In genomic region chr3:72797773-72798543, GRCh38 we compare ENCODE assay signal across 9 cellular contexts. TPM values are rescaled to one million over a fixed set of nuclear protein-coding genes. Genes with fewer than 3 reads are reported as not detected.
DNase-seq lines count a peak whose midpoint lies in the region; ATAC-seq and TF ChIP-seq lines count a peak whose summit lies in the region.
"Had no signal": no experiment of that assay in that cellular context is flagged by ENCODE, and none has a peak within 500 bp of the region (broad histone marks: within the 10 kb centered on the region; RNA-seq: fewer than 3 reads in every experiment).

No MANE protein-coding gene starts in this region.

- H3K27me3 ChIP-seq in transverse colon, result no peaks in the 10 kb centered on the region
- H3K27me3 ChIP-seq: ovary had no signal

- no peak for TF ChIP-seq EP300 in transverse colon (IDR thresholded peaks at IDR 0.05; ENCODE audit: low read depth)

- DNase-seq in NCI-H2107 treated with DMSO at 0.1 percent for 48 hours (lab: John Stamatoyannopoulos, UW; ENCODE audit: unreplicated experiment) (peak; percentile 77), NCI-H2107 (lab: John Stamatoyannopoulos, UW) (no peak), left cardiac atrium (peak; percentile 52), transverse colon (peak; percentile 17), germinal center (ENCODE audit: low spot score) (no peak), DMS53 treated with DMSO at 0.1 percent for 48 hours (lab: John Stamatoyannopoulos, UW; ENCODE audit: unreplicated experiment) (no peak)

- no peak overlapping the region for H3K4me3 ChIP-seq in transverse colon
- H3K4me3 ChIP-seq: ovary had no signal

- no peak for TF ChIP-seq POLR2A in transverse colon (IDR thresholded peaks at IDR 0.05)

- H3K4me1 ChIP-seq in transverse colon, result peaks cover 0 to 6% (median 0%) of the 10 kb centered on the region in 4 donors

- no peaks in the 10 kb centered on the region for H3K36me3 ChIP-seq in transverse colon
- H3K36me3 ChIP-seq: ovary had no signal

- in situ Hi-C loops in transverse colon (cut with MboI; ENCODE audit: low pct_ligation_motif_present in 1 of 4, low pct_unique_long_range_greater_than_20kb in 1 of 4, low sequenced_read_pairs in 3 of 4), result no loop called here

- H3K9me3 ChIP-seq in transverse colon, result no peaks in the 10 kb centered on the region
- H3K9me3 ChIP-seq: ovary had no signal

- intact Hi-C loops in left cardiac atrium (cut with DNase I), result no loop called here
- intact Hi-C loops in transverse colon (cut with DNase I; ENCODE audit: low total_unique reads), result no loop called here

- TF ChIP-seq CTCF in transverse colon (IDR thresholded peaks at IDR 0.05), result no peak

- ATAC-seq in SK-N-SH treated with all-trans-retinoic acid at 6 μM for 48 hours, result peak; percentile 83
- ATAC-seq in left cardiac atrium, result peak; percentile 67 to 83
- ATAC-seq in GM21528 (IDR thresholded peaks at IDR 0.05; ENCODE audit: low FRiP score, unreplicated experiment), result no peak

- no peak overlapping the region for H3K27ac ChIP-seq in transverse colon
- H3K27ac ChIP-seq: ovary had no signal

- WGBS in transverse colon (ENCODE audit: low coverage in 1 of 2), 2 donors, result 65 to 69% methylated on average over 12 of the region's 12 CpGs

TF ChIP-seq in SK-N-SH treated with all-trans-retinoic acid at 6 μM for 48 hours, 23 proteins besides CTCF, POLR2A, EP300 and RAD21:
- no peak for TF ChIP-seq ARNTL (CRISPR knock-in tag; IDR thresholded peaks at IDR 0.05; ENCODE audit: borderline replicate concordance, low read depth)
- peak; percentile 53; the same call in 1 of the 2 replicates for TF ChIP-seq TSHZ2 (CRISPR knock-in tag; IDR thresholded peaks at IDR 0.05)

RNA-seq across cellular contexts. Expression of gene SHQ1, which starts 50.3 kb away (rescaled TPM):
- total RNA-seq in left cardiac atrium (10 to 100 TPM; 16.2 to 21.8 TPM), transverse colon (10 to 100 TPM in 3 of 4 donors, 1 to 10 TPM in 1; 4.9 to 21.3 (median 13.1) TPM)

Comparison
In these comparisons a context has a peak if more than half of its experiments do, and no peak if none do; other contexts are left out.
1. DNase-seq: peak in NCI-H2107 treated with DMSO at 0.1 percent for 48 hours (single experiment), left cardiac atrium (single experiment) and transverse colon (single experiment); none in NCI-H2107 (single experiment), germinal center (single experiment) and DMS53 treated with DMSO at 0.1 percent for 48 hours (single experiment).